Comparison of ENCODE assay signal across 21 cellular contexts in genomic region chr16:51896013-51896412, GRCh38.
"Had no signal": no experiment of that assay in that cellular context is flagged by ENCODE, and none has a peak within 500 bp of the region (broad histone marks: within the 10 kb centered on the region; RNA-seq: fewer than 3 reads in every experiment).

No MANE protein-coding gene starts in this region.

- H3K36me3 ChIP-seq: esophagus squamous epithelium, gastroesophageal sphincter, left ventricle myocardium inferior, prostate gland, right lobe of liver, tibial nerve, upper lobe of right lung, vagina had no signal

- H3K9me3 ChIP-seq: esophagus squamous epithelium, prostate gland, right lobe of liver, testis, tibial nerve, upper lobe of right lung, vagina had no signal

- H3K79me2 ChIP-seq: parathyroid adenoma had no signal

- FAIRE-seq: colon, keratinocyte had no signal

- H3K4me3 ChIP-seq: esophagus squamous epithelium, gastroesophageal sphincter, left ventricle myocardium inferior, lung, prostate gland, right lobe of liver, testis, tibial nerve, upper lobe of right lung, vagina had no signal

- H3K9ac ChIP-seq: parathyroid adenoma had no signal

- H2AFZ ChIP-seq: parathyroid adenoma had no signal

- ATAC-seq: effector memory CD8-positive, alpha-beta T cell; gastroesophageal sphincter; naive thymus-derived CD4-positive, alpha-beta T cell; right lobe of liver; stimulated activated memory B cell treated with anti-CD40 and anti-IgM and Interleukin-4, amounts not matched to agents 10 μg/mL and 1 μg/mL and 100 μg/mL, for 72 hours; upper lobe of right lung had no signal

- H3K27me3 ChIP-seq: esophagus squamous epithelium, gastroesophageal sphincter, right lobe of liver, testis, tibial nerve, upper lobe of right lung, vagina had no signal

- H3K27ac ChIP-seq: esophagus squamous epithelium, gastroesophageal sphincter, left ventricle myocardium inferior, parathyroid adenoma, prostate gland, right lobe of liver, testis, tibial nerve, upper lobe of right lung, vagina had no signal

- DNase-seq: effector memory CD8-positive, alpha-beta T cell; esophagus squamous epithelium; foreskin fibroblast; glutamatergic neuron; immature natural killer cell; left ventricle myocardium inferior; naive thymus-derived CD4-positive, alpha-beta T cell; nephron progenitor cell; right lobe of liver; stimulated activated CD4-positive, alpha-beta T cell treated with anti-CD3 and anti-CD28 coated beads, Interleukin-4, amount 100 ng/mL, for 1 hour; testis; upper lobe of right lung had no signal

- H3K4me1 ChIP-seq: esophagus squamous epithelium, gastroesophageal sphincter, left ventricle myocardium inferior, parathyroid adenoma, prostate gland, right lobe of liver, testis, tibial nerve, upper lobe of right lung, vagina had no signal
